8 cellular contexts compared by ENCODE assay signal in the genomic region with DNA sequence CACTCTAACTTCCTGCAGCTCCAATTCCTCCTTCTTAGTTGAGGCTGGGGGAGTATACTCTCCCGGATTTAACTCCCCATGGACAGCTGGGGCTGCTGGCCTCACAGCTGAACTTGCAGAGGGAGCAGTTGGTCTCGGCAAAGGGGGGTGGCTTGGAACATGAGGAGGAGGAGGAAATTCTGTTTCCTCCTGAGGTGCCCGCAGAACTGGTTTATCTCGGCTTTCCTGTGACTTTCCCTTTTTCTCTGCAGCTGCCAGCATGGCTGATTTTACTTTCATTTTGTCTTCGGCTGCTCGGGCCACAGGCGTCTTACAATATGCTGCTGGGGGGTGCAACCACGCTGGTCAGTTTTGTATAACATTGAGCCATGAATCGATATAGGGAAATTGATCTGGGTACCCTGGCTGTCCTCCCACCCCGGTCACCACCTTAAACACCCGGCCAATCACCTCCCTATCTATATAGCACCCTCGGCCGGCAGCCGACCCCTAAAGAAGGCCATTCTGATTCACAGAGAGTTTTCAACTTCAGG.
DNase-seq lines count a peak whose midpoint lies in the region; ATAC-seq and TF ChIP-seq lines count a peak whose summit lies in the region.

No MANE protein-coding gene starts in this region.

- H3K4me3 ChIP-seq in Karpas-422 (ENCODE audit: low read length) (peak overlapping the region; percentile 73), heart right ventricle (peak overlapping the region; percentile 14 to 64 (median 44))

- H3K4me1 ChIP-seq in Karpas-422 (ENCODE audit: low read length) (peaks cover 62% of the 10 kb centered on the region), heart right ventricle (peaks cover 0 to 34% (median 0%) of the 10 kb centered on the region in 9 donors)

- H3K27me3 Mint-ChIP-seq in activated CD4-positive, alpha-beta T cell treated with anti-CD3 and anti-CD28 coated beads, Interleukin-2, amount 10 ng/mL, durations not matched to agents 24 days and 14 days = peaks cover 32% of the 10 kb centered on the region
- H3K27me3 Mint-ChIP-seq in nephron progenitor cell (ENCODE audit: low read depth, poor library complexity) = no peaks in the 10 kb centered on the region

- no peaks in the 10 kb centered on the region for H3K9me3 Mint-ChIP-seq in activated CD4-positive, alpha-beta T cell treated with anti-CD3 and anti-CD28 coated beads, Interleukin-2, amount 10 ng/mL, durations not matched to agents 24 days and 14 days
- peaks cover 98% of the 10 kb centered on the region for H3K9me3 Mint-ChIP-seq in nephron progenitor cell

- peaks cover 28% of the 10 kb centered on the region for H3K4me1 Mint-ChIP-seq in activated CD4-positive, alpha-beta T cell treated with anti-CD3 and anti-CD28 coated beads, Interleukin-2, amount 10 ng/mL, durations not matched to agents 24 days and 14 days
- H3K4me1 Mint-ChIP-seq in nephron progenitor cell = no peaks in the 10 kb centered on the region

- H3K9me2 ChIP-seq in Karpas-422 (replicated peaks; ENCODE audit: insufficient read depth, low read length) = no peaks in the 10 kb centered on the region

- H3K4me3 Mint-ChIP-seq in activated CD4-positive, alpha-beta T cell treated with anti-CD3 and anti-CD28 coated beads, Interleukin-2, amount 10 ng/mL, durations not matched to agents 24 days and 14 days = peak overlapping the region; percentile 88
- H3K4me3 Mint-ChIP-seq in nephron progenitor cell = no peak overlapping the region

- TF ChIP-seq CTCF in heart right ventricle (IDR thresholded peaks at IDR 0.05) = no peak
- TF ChIP-seq CTCF in nephron progenitor cell (IDR thresholded peaks at IDR 0.05) = no peak

- H3K27ac Mint-ChIP-seq in activated CD4-positive, alpha-beta T cell treated with anti-CD3 and anti-CD28 coated beads, Interleukin-2, amount 10 ng/mL, durations not matched to agents 24 days and 14 days = peak overlapping the region; percentile 62
- no peak overlapping the region for H3K27ac Mint-ChIP-seq in nephron progenitor cell

- H3K79me2 ChIP-seq in Karpas-422 (ENCODE audit: low read length) = no peaks in the 10 kb centered on the region

- H3K9me3 ChIP-seq in Karpas-422 (ENCODE audit: low read length) (no peaks in the 10 kb centered on the region), heart right ventricle (no peaks in the 10 kb centered on the region)

- no peaks in the 10 kb centered on the region for H4K20me1 ChIP-seq in Karpas-422 (ENCODE audit: insufficient read depth, low read depth, low read length)

- H3K36me3 Mint-ChIP-seq in activated CD4-positive, alpha-beta T cell treated with anti-CD3 and anti-CD28 coated beads, Interleukin-2, amount 10 ng/mL, durations not matched to agents 24 days and 14 days (ENCODE audit: low read depth) = no peaks in the 10 kb centered on the region
- H3K36me3 Mint-ChIP-seq in nephron progenitor cell (ENCODE audit: low read depth) = no peaks in the 10 kb centered on the region

- intact Hi-C loops in activated CD4-positive, alpha-beta T cell treated with anti-CD3 and anti-CD28 coated beads, Interleukin-2, amount 10 ng/mL, durations not matched to agents 24 days and 14 days (cut with micrococcal nuclease) = no loop called here
- intact Hi-C loops in heart right ventricle (cut with DNase I) = no loop called here

- H2AFZ ChIP-seq in Karpas-422 (ENCODE audit: low read length) = peak overlapping the region; percentile 75; the same call in 1 of the 2 replicates

- peak in 5 of 8 donors; percentile 10 to 63 (median 28) for ATAC-seq in heart right ventricle

- no peaks in the 10 kb centered on the region for H3K27me3 ChIP-seq in Karpas-422 (ENCODE audit: low read length)
- H3K27me3 ChIP-seq in heart right ventricle = peaks cover 0 to 30% (median 8%) of the 10 kb centered on the region in 7 donors

- DNase-seq in CD1c-positive myeloid dendritic cell (ENCODE audit: extremely low spot score) (peak; percentile 13), Karpas-422 (peak; percentile 67), heart right ventricle (peak in 1 of 2 donors; percentile 19), nephron progenitor cell (no peak), NCI-H2196 treated with DMSO at 0.1 percent for 48 hours (lab: John Stamatoyannopoulos, UW; ENCODE audit: unreplicated experiment) (no peak), SHP77 (lab: John Stamatoyannopoulos, UW) (no peak)
- DNase-seq in activated CD4-positive, alpha-beta T cell treated with anti-CD3 and anti-CD28 coated beads, Interleukin-2, amount 10 ng/mL, durations not matched to agents 24 days and 14 days = peak; percentile 80
- DNase-seq in stimulated activated CD4-positive, alpha-beta T cell treated with anti-CD3 and anti-CD28 coated beads, Interleukin-4, amount 100 ng/mL, for 1 hour = peak; percentile 25

- H3K4me2 ChIP-seq in Karpas-422 (ENCODE audit: low read depth, low read length, poor library complexity, severe bottlenecking) = peak overlapping the region; percentile 71

- peak overlapping the region; percentile 87 for H3K9ac ChIP-seq in Karpas-422 (ENCODE audit: low read length)

- peak overlapping the region; percentile 82 for H3K27ac ChIP-seq in Karpas-422 (ENCODE audit: low read length)
- peak overlapping the region; percentile 58 to 91 (median 78) for H3K27ac ChIP-seq in heart right ventricle

- 60 to 76% methylated on average over 14 of the region's 14 CpGs for WGBS in heart right ventricle, 2 donors

- no peaks in the 10 kb centered on the region for H3K36me3 ChIP-seq in Karpas-422 (ENCODE audit: insufficient read depth, low read length)
- no peaks in the 10 kb centered on the region for H3K36me3 ChIP-seq in heart right ventricle

Comparison
In these comparisons a context has a peak if more than half of its experiments do, and no peak if none do; other contexts are left out.
1. DNase-seq: peak in CD1c-positive myeloid dendritic cell (single experiment), Karpas-422 (single experiment), activated CD4-positive, alpha-beta T cell treated with anti-CD3 and anti-CD28 coated beads, Interleukin-2, amount 10 ng/mL, durations not matched to agents 24 days and 14 days (single experiment) and stimulated activated CD4-positive, alpha-beta T cell treated with anti-CD3 and anti-CD28 coated beads, Interleukin-4, amount 100 ng/mL, for 1 hour (single experiment); none in nephron progenitor cell (single experiment), NCI-H2196 treated with DMSO at 0.1 percent for 48 hours (single experiment) and SHP77 (0 of 2).